In genomic region chr4:21888195-21888976, GRCh38 we compare ENCODE assay signal across 9 cellular contexts.
DNase-seq lines count a peak whose midpoint lies in the region; ATAC-seq and TF ChIP-seq lines count a peak whose summit lies in the region.
"Had no signal": no experiment of that assay in that cellular context is flagged by ENCODE, and none has a peak within 500 bp of the region (broad histone marks: within the 10 kb centered on the region; RNA-seq: fewer than 3 reads in every experiment).

No MANE protein-coding gene starts in this region.

- H3K36me3 ChIP-seq in RWPE2 (ENCODE audit: low read depth), result no peaks in the 10 kb centered on the region
- H3K36me3 ChIP-seq in uterus, result no peaks in the 10 kb centered on the region
- H3K36me3 ChIP-seq: lower lobe of right lung had no signal

- H3K9me3 ChIP-seq in RWPE2 (ENCODE audit: severe bottlenecking) (no peaks in the 10 kb centered on the region), uterus (no peaks in the 10 kb centered on the region)
- H3K9me3 ChIP-seq: lower lobe of right lung had no signal

- no peak for TF ChIP-seq CTCF in RWPE2 (IDR thresholded peaks at IDR 0.05; ENCODE audit: poor library complexity, severe bottlenecking)
- no peak for TF ChIP-seq CTCF in uterus (IDR thresholded peaks at IDR 0.05)
- no peak for TF ChIP-seq CTCF in omental fat pad (IDR thresholded peaks at IDR 0.05)

- no peak overlapping the region for H3K4me3 ChIP-seq in RWPE2 (ENCODE audit: severe bottlenecking)
- H3K4me3 ChIP-seq in uterus, result no peak overlapping the region
- H3K4me3 ChIP-seq: lower lobe of right lung had no signal

- peak overlapping the region; percentile 45 for H3K27ac ChIP-seq in RWPE2 (ENCODE audit: poor library complexity, severe bottlenecking)
- H3K27ac ChIP-seq in uterus, result no peak overlapping the region
- H3K27ac ChIP-seq: lower lobe of right lung had no signal

- peak; percentile 80 for ATAC-seq in HG02610 (IDR thresholded peaks at IDR 0.05; ENCODE audit: unreplicated experiment)
- ATAC-seq in RWPE2 (ENCODE audit: low read depth), result peak; percentile 93
- no peak for ATAC-seq in HG03108 (IDR thresholded peaks at IDR 0.05; ENCODE audit: unreplicated experiment)
- no peak for ATAC-seq in HG03521 (IDR thresholded peaks at IDR 0.05; ENCODE audit: unreplicated experiment)
- no peak for ATAC-seq in omental fat pad (ENCODE audit: low FRiP score)
- ATAC-seq: lower lobe of right lung had no signal

- H3K4me1 ChIP-seq in RWPE2 (ENCODE audit: insufficient read depth, poor library complexity, severe bottlenecking) (peaks cover 20% of the 10 kb centered on the region), uterus (no peaks in the 10 kb centered on the region)
- H3K4me1 ChIP-seq: lower lobe of right lung had no signal

- intact Hi-C loops in uterus (cut with DNase I; ENCODE audit: low total_unique reads), result no loop called here

- DNase-seq in GM04503 (ENCODE audit: low read depth), result peak; percentile 84
- no peak for DNase-seq in RWPE2 (ENCODE audit: low spot score)
- DNase-seq in glomerular visceral epithelial cell (ENCODE audit: extremely low spot score), result peak; percentile 75
- no peak for DNase-seq in uterus
- DNase-seq in omental fat pad (ENCODE audit: low spot score), result no peak
- DNase-seq: lower lobe of right lung had no signal

- H3K27me3 ChIP-seq in RWPE2 (ENCODE audit: insufficient read depth, poor library complexity, severe bottlenecking) (no peaks in the 10 kb centered on the region), uterus (no peaks in the 10 kb centered on the region)

- no peak for TF ChIP-seq POLR2A in uterus (IDR thresholded peaks at IDR 0.05)

Comparison
In these comparisons a context has a peak if more than half of its experiments do, and no peak if none do; other contexts are left out.
1. DNase-seq: peak in GM04503 (single experiment) and glomerular visceral epithelial cell (single experiment); none in RWPE2 (single experiment), uterus (0 of 2) and omental fat pad (single experiment).
2. ATAC-seq: peak in HG02610 (single experiment) and RWPE2 (single experiment); none in HG03108 (single experiment), HG03521 (single experiment) and omental fat pad (single experiment).